In genomic region chr9:14349141-14349817, GRCh38 we compare ENCODE assay signal across 13 cellular contexts. TPM values are rescaled to one million over a fixed set of nuclear protein-coding genes. Genes with fewer than 3 reads are reported as not detected.
A peak's percentile ranks its signal among the peaks of the same experiment; 100 is the strongest.
DNase-seq lines count a peak whose midpoint lies in the region; ATAC-seq, FAIRE-seq and TF ChIP-seq lines count a peak whose summit lies in the region.
"Had no signal": no experiment of that assay in that cellular context is flagged by ENCODE, and none has a peak within 500 bp of the region (broad histone marks: within the 10 kb centered on the region; RNA-seq: fewer than 3 reads in every experiment).

No MANE protein-coding gene starts in this region.

- H3K4me2 ChIP-seq in mammary epithelial cell (ENCODE audit: insufficient read depth, low read depth, low read length) = peak overlapping the region; percentile 97

- FAIRE-seq in kidney (lab: Jason Lieb, UNC) (no peak), small intestine (lab: Jason Lieb, UNC) (no peak)

- H3K27me3 ChIP-seq in mammary epithelial cell (ENCODE audit: insufficient read depth, low read length) (peaks cover 7% of the 10 kb centered on the region), small intestine (ENCODE audit: control insufficient read depth in 2 of 2, insufficient read depth in 2 of 2, low read length in 2 of 2) (peaks cover 4 to 38% of the 10 kb centered on the region in 2 donors)

- DNase-seq in M059J (ENCODE audit: low read depth) (peak; percentile 29), mammary epithelial cell (peak; percentile 38), kidney (no peak), small intestine (peak; percentile 12), activated gamma-delta T cell treated with Interleukin-2 at 50 U/mL for 16 hours (no peak)
- DNase-seq in effector CD4-positive, alpha-beta T cell = no peak
- DNase-seq: cerebellar nuclear complex; naive thymus-derived CD4-positive, alpha-beta T cell; NCI-H510A treated with DMSO at 0.1 percent for 48 hours; stimulated activated CD8-positive, alpha-beta memory T cell treated with anti-CD3 and anti-CD28 coated beads, Interleukin-4, amount 100 ng/mL, for 48 hours had no signal

- H3K4me1 ChIP-seq in mammary epithelial cell (ENCODE audit: insufficient read depth, low read length) (peaks cover 69% of the 10 kb centered on the region), kidney (ENCODE audit: control insufficient read depth in 1 of 2, insufficient read depth in 1 of 2, low read depth in 1 of 2, low read length in 2 of 2) (peaks cover 5 to 7% of the 10 kb centered on the region in 2 donors), small intestine (ENCODE audit: control insufficient read depth in 2 of 2, insufficient read depth in 1 of 2, low read depth in 1 of 2, low read length in 1 of 2) (peaks cover 0 to 2% of the 10 kb centered on the region in 2 donors)

- H3K4me3 ChIP-seq in mammary epithelial cell (replicated peaks in 1 of 3; ENCODE audit: insufficient read depth in 1 of 3, low read depth in 2 of 3, low read length in 3 of 3) = peak overlapping the region; percentile 45 to 52 (median 46)
- peak overlapping the region; percentile 58 to 71 for H3K4me3 ChIP-seq in kidney (ENCODE audit: low read length in 2 of 2)
- peak overlapping the region in 1 of 2 donors; percentile 35 for H3K4me3 ChIP-seq in small intestine (ENCODE audit: low read depth in 1 of 2, low read length in 2 of 2)

- intact Hi-C loops in mammary epithelial cell (cut with micrococcal nuclease) (loop anchor here (2.0 to 5.0 kb wide), 4 partner anchors 37 to 998 kb away; partner anchors contain the start of gene NFIB), kidney (cut with DNase I) (no loop called here)

- no peak for TF ChIP-seq CTCF in mammary epithelial cell (conservative IDR thresholded peaks at IDR 0.05 in 1 of 2, IDR thresholded peaks at IDR 0.05 in 1 of 2; ENCODE audit: extremely low read depth in 1 of 2, insufficient read depth in 1 of 2, low read depth in 1 of 2, low read length in 2 of 2)
- TF ChIP-seq CTCF in kidney (IDR thresholded peaks at IDR 0.05; ENCODE audit: borderline replicate concordance, extremely low read depth, insufficient read depth) = no peak

- in situ Hi-C loops in mammary epithelial cell (cut with MboI; ENCODE audit: low sequenced_read_pairs in 2 of 2) = no loop called here

- no peaks in the 10 kb centered on the region for H3K79me2 ChIP-seq in mammary epithelial cell (ENCODE audit: insufficient read depth, low read length)

- no peak for ATAC-seq in HG03439 (IDR thresholded peaks at IDR 0.05; ENCODE audit: unreplicated experiment)
- ATAC-seq in GM21576 (IDR thresholded peaks at IDR 0.05; ENCODE audit: unreplicated experiment) = no peak
- ATAC-seq: naive thymus-derived CD4-positive, alpha-beta T cell had no signal

- peak overlapping the region; percentile 86 for H2AFZ ChIP-seq in mammary epithelial cell (ENCODE audit: low read depth, low read length)

- WGBS in mammary epithelial cell (ENCODE audit: low coverage, missing lambda C conversion rate) = 6% methylated on average over 23 of the region's 30 CpGs
- 3 to 15% (median 8%) methylated on average over 30 of the region's 30 CpGs for WGBS in small intestine, 3 donors

- H3K36me3 ChIP-seq in mammary epithelial cell (ENCODE audit: insufficient read depth, low read length) (no peaks in the 10 kb centered on the region), kidney (ENCODE audit: control insufficient read depth in 1 of 2, insufficient read depth in 2 of 2, low read length in 2 of 2) (no peaks in the 10 kb centered on the region), small intestine (ENCODE audit: control insufficient read depth in 2 of 2, insufficient read depth in 2 of 2, low read length in 2 of 2) (no peaks in the 10 kb centered on the region)

- BruUV-seq in mammary epithelial cell (replicated peaks; lab: Mats Ljungman, UMichigan) = no TSS peak

- no peaks in the 10 kb centered on the region for H3K9me3 ChIP-seq in mammary epithelial cell (replicated peaks; ENCODE audit: insufficient read depth, low read length)
- no peaks in the 10 kb centered on the region for H3K9me3 ChIP-seq in kidney (ENCODE audit: control insufficient read depth in 1 of 2, low read length in 2 of 2)
- no peaks in the 10 kb centered on the region for H3K9me3 ChIP-seq in small intestine (ENCODE audit: control insufficient read depth, low read depth)

- H3K9ac ChIP-seq in mammary epithelial cell (ENCODE audit: insufficient read depth, low read length) = peak overlapping the region; percentile 2
- H3K9ac ChIP-seq in kidney (ENCODE audit: low read length in 2 of 2) = peak overlapping the region in 1 of 2 donors; percentile 60

- CTCF ChIA-PET in mammary epithelial cell (lab: Charles Lee; ENCODE audit: low non-redundant PET) = interaction anchor here (0.8 kb wide), 1 partner anchor 234 kb away, joined by 6 read pairs; no protein-coding TSS in a partner anchor

- H4K20me1 ChIP-seq in mammary epithelial cell (ENCODE audit: insufficient read depth, low read length) = no peaks in the 10 kb centered on the region

- H3K27ac ChIP-seq in mammary epithelial cell (ENCODE audit: insufficient read depth, low read depth, low read length) (peak overlapping the region; percentile 14), kidney (ENCODE audit: low read depth in 2 of 2, low read length in 2 of 2) (no peak overlapping the region), small intestine (ENCODE audit: low read depth in 1 of 2, low read length in 1 of 2) (no peak overlapping the region)
- H3K27ac ChIP-seq: VCaP had no signal

- dilution Hi-C loops in mammary epithelial cell (cut with HindIII; ENCODE audit: low sequenced_read_pairs) = no loop called here

RNA-seq across cellular contexts. Expression of gene NFIB, which starts 35.3 kb away (rescaled TPM):
- total RNA-seq in M059J (2014; rRNA removed; shearing (Covaris generic)) = 2.5 and 4.1 TPM in 2 replicates
- total RNA-seq in mammary epithelial cell (10 to 100 TPM; 64.3 to 96.9 TPM), kidney (112 TPM)
- polyA plus RNA-seq in mammary epithelial cell (37.4 TPM), kidney (ENCODE audit: insufficient read depth, low read depth, low replicate concordance) (15.6 TPM), small intestine (10 to 100 TPM in 2 of 3 donors, 1 to 10 TPM in 1; 7.8 to 15.9 (median 11.2) TPM)
- 360 TPM for polyA minus RNA-seq in mammary epithelial cell
- polyA plus RNA-seq: naive thymus-derived CD4-positive, alpha-beta T cell had no signal

Comparison
In these comparisons a context has a peak if more than half of its experiments do, and no peak if none do; other contexts are left out.
1. DNase-seq: peak in M059J (single experiment), mammary epithelial cell (single experiment) and small intestine (single experiment); none in kidney (single experiment), effector CD4-positive, alpha-beta T cell (single experiment) and activated gamma-delta T cell treated with Interleukin-2 at 50 U/mL for 16 hours (single experiment).
2. RNA of gene NFIB, which starts 35.3 kb away (total RNA-seq): 112 TPM in kidney (single experiment) and 64.3 to 96.9 TPM in mammary epithelial cell; 2.5 to 4.1 TPM in M059J; every median in the first group is over 10 times any median in the second.